ENCODE assay signal across 6 cellular contexts in the genomic region with DNA sequence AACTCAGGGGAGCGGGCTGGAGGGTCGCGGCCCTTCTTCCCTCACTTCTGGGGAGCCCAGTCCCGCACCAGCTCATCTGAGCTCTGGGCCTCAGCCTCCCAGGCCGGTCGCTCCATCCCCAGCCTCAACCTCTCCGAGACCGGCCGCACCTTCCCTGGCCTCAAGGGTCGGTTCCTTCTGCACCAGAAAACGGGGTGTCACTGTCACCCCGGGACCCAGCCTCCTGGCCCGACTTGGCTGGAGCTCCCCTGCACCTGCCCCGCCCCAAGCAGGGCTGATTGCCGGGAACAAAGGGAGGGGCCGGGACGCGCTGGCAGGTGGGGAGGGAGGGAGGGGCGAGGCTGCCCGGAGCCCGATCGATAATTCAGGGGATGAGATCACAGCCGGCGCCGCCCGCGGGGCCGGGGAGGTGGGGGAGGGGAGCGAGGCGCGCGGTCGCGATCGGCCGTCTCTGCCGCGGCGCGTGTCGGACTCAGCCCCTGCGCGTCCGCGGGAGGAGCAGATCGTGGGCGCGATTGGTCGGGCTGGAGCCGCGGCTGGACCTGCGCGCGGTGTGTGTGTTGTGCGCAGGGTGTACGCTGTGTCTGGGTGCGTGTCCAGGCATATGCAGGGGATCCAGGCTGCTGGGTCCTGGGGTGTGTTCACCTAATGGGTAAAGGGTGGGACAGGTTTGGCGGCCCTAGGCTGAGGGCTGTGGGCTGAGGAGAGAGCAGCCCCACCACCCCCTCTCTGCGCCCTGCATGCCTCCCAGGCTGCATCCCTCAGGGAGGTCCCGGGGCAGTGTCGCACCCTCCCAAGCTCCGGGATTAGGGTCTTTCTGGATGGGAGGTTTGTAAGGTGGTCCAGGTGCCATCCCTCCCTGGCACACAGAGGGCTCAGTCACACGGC. TPM values are rescaled to one million over a fixed set of nuclear protein-coding genes. Genes with fewer than 3 reads are reported as not detected.
DNase-seq lines count a peak whose midpoint lies in the region; ATAC-seq and TF ChIP-seq lines count a peak whose summit lies in the region.

No MANE protein-coding gene starts in this region.

- H3K27me3 ChIP-seq in NT2/D1 (ENCODE audit: insufficient read depth, insufficient read length) (peaks cover 9% of the 10 kb centered on the region), iPS DF 6.9 (ENCODE audit: control insufficient read depth, insufficient read depth, low read length) (peaks cover 7% of the 10 kb centered on the region), transverse colon (peaks cover 25% of the 10 kb centered on the region), MG63 (no peaks in the 10 kb centered on the region)

- H3K27ac ChIP-seq in iPS DF 6.9 (ENCODE audit: low read length) (no peak overlapping the region), transverse colon (peak overlapping the region; percentile 42 to 47 (median 44))

- H3K4me1 ChIP-seq in NT2/D1 (ENCODE audit: insufficient read depth, insufficient read length) = peaks cover 9% of the 10 kb centered on the region
- H3K4me1 ChIP-seq in iPS DF 6.9 (ENCODE audit: control insufficient read depth, insufficient read depth, low read length) = no peaks in the 10 kb centered on the region
- peaks cover 5 to 23% (median 18%) of the 10 kb centered on the region in 4 donors for H3K4me1 ChIP-seq in transverse colon

- no peak for TF ChIP-seq EP300 in transverse colon (IDR thresholded peaks at IDR 0.05; ENCODE audit: low read depth)

- peak overlapping the region; percentile 85 for H3K9ac ChIP-seq in NT2/D1 (ENCODE audit: insufficient read length, low read depth)

- in situ Hi-C loops in transverse colon (cut with MboI; ENCODE audit: low pct_ligation_motif_present in 1 of 4, low pct_unique_long_range_greater_than_20kb in 1 of 4, low sequenced_read_pairs in 3 of 4) = no loop called here

- no peak for TF ChIP-seq CTCF in transverse colon (IDR thresholded peaks at IDR 0.05)

- WGBS in iPS DF 6.9 (ENCODE audit: insufficient coverage, insufficient read length) = no CpG with 5 or more reads among the region's 63 CpGs
- 15% methylated on average over 42 of the region's 63 CpGs; no CpG with 5 or more reads in 1 of the 2 donors for WGBS in transverse colon (ENCODE audit: low coverage in 1 of 2), 2 donors

- peak overlapping the region; percentile 53 for H3K4me3 ChIP-seq in NT2/D1 (ENCODE audit: insufficient read length, low read depth)
- peak overlapping the region; percentile 25; the same call in 1 of the 2 replicates for H3K4me3 ChIP-seq in iPS DF 6.9 (ENCODE audit: low read length)
- H3K4me3 ChIP-seq in transverse colon = peak overlapping the region; percentile 4 to 54 (median 37)
- H3K4me3 ChIP-seq in MG63 = no peak overlapping the region

- TF ChIP-seq POLR2A in transverse colon (IDR thresholded peaks at IDR 0.05) = no peak

- H3K36me3 ChIP-seq in NT2/D1 (ENCODE audit: insufficient read depth, insufficient read length, low read length) (peaks cover 4% of the 10 kb centered on the region), iPS DF 6.9 (ENCODE audit: control insufficient read depth, insufficient read depth, low read length) (no peaks in the 10 kb centered on the region; the same call in 1 of the 2 replicates), transverse colon (no peaks in the 10 kb centered on the region), MG63 (no peaks in the 10 kb centered on the region)

- H3K9me3 ChIP-seq in NT2/D1 (ENCODE audit: insufficient read depth, low read length) (no peaks in the 10 kb centered on the region), iPS DF 6.9 (ENCODE audit: control insufficient read depth, insufficient read depth, low read length) (no peaks in the 10 kb centered on the region), transverse colon (no peaks in the 10 kb centered on the region), MG63 (no peaks in the 10 kb centered on the region)

- intact Hi-C loops in transverse colon (cut with DNase I; ENCODE audit: low total_unique reads) = loop anchor here (2.0 kb wide), 1 partner anchor 69 kb away; a partner anchor contains a TSS

- DNase-seq in COR-L47 (lab: John Stamatoyannopoulos, UW) (peak; percentile 86), NT2/D1 (ENCODE audit: low read depth, low spot score) (no peak), iPS DF 6.9 (ENCODE audit: low read depth, low spot score) (no peak), transverse colon (peak; percentile 67), MG63 (no peak)

- ATAC-seq in GM21576 (IDR thresholded peaks at IDR 0.05; ENCODE audit: unreplicated experiment) = no peak

RNA-seq across cellular contexts. Expression of a gene that starts 1.1 kb away (rescaled TPM):
- 10 to 100 TPM in 3 of 4 donors, 1 to 10 TPM in 1; 6.3 to 30.3 (median 11.1) TPM for total RNA-seq in transverse colon
- total RNA-seq in MG63 (2014; rRNA removed; shearing (Covaris generic); ENCODE audit: low replicate concordance) = not detected in 2 replicates

RNA-seq across cellular contexts. Expression of a gene that starts 34.4 kb away (rescaled TPM):
- 1 to 10 TPM in 3 of 4 donors, under 1 TPM in 1; 0.68 to 6.7 (median 2.9) TPM for total RNA-seq in transverse colon
- total RNA-seq in MG63 (2014; rRNA removed; shearing (Covaris generic); ENCODE audit: low replicate concordance) = not detected in 2 replicates

RNA-seq across cellular contexts. Expression of a gene that starts 45.4 kb away (rescaled TPM):
- 100 to 1,000 TPM in 1 of 4 donors, 10 to 100 TPM in 3; 18.0 to 103 (median 43.8) TPM for total RNA-seq in transverse colon
- 22.6 and 27.7 TPM in 2 replicates for total RNA-seq in MG63 (2014; rRNA removed; shearing (Covaris generic); ENCODE audit: low replicate concordance)

RNA-seq across cellular contexts. Expression of a gene that starts 53.0 kb away (rescaled TPM):
- under 1 TPM in 2 of 4 donors, not detected in 2; 0.55 to 0.79 TPM for total RNA-seq in transverse colon
- total RNA-seq in MG63 (2014; rRNA removed; shearing (Covaris generic); ENCODE audit: low replicate concordance) = not detected in 2 replicates

Comparison
In these comparisons a context has a peak if more than half of its experiments do, and no peak if none do; other contexts are left out.
1. DNase-seq: peak in COR-L47 (single experiment) and transverse colon (single experiment); none in NT2/D1 (single experiment), iPS DF 6.9 (single experiment) and MG63 (single experiment).